ENCODE assay signal across 17 cellular contexts in genomic region chr12:124296916-124297351, GRCh38. TPM values are rescaled to one million over a fixed set of nuclear protein-coding genes. Genes with fewer than 3 reads are reported as not detected.
DNase-seq lines count a peak whose midpoint lies in the region; ATAC-seq and TF ChIP-seq lines count a peak whose summit lies in the region.
"Had no signal": no experiment of that assay in that cellular context is flagged by ENCODE, and none has a peak within 500 bp of the region (broad histone marks: within the 10 kb centered on the region; RNA-seq: fewer than 3 reads in every experiment).

No MANE protein-coding gene starts in this region.

- H3K36me3 Mint-ChIP-seq in endothelial cell (ENCODE audit: low read depth, unreplicated experiment): peaks cover 9% of the 10 kb centered on the region
- H3K36me3 Mint-ChIP-seq in activated CD4-positive, alpha-beta T cell treated with anti-CD3 and anti-CD28 coated beads, Interleukin-2, amount 10 ng/mL, durations not matched to agents 24 days and 14 days (ENCODE audit: low read depth): no peaks in the 10 kb centered on the region
- H3K36me3 Mint-ChIP-seq: activated naive CD8-positive, alpha-beta T cell treated with anti-CD3 and anti-CD28 coated beads, Interleukin-2, amount 10 ng/mL, durations not matched to agents 7 days and 5 days had no signal

- H3K4me1 ChIP-seq in Panc1 (ENCODE audit: control insufficient read depth, insufficient read depth, low read length) (no peaks in the 10 kb centered on the region; the same call in 1 of the 2 replicates), mucosa of stomach (ENCODE audit: control insufficient read depth, insufficient read depth, low read length) (peaks cover 61% of the 10 kb centered on the region), stomach (peaks cover 15 to 71% (median 27%) of the 10 kb centered on the region in 4 donors)

- peak overlapping the region; percentile 92 for H3K9ac ChIP-seq in mucosa of stomach (ENCODE audit: low read length)

- H3K4me1 Mint-ChIP-seq in endothelial cell (ENCODE audit: unreplicated experiment): peaks cover 22% of the 10 kb centered on the region
- no peaks in the 10 kb centered on the region for H3K4me1 Mint-ChIP-seq in activated CD4-positive, alpha-beta T cell treated with anti-CD3 and anti-CD28 coated beads, Interleukin-2, amount 10 ng/mL, durations not matched to agents 24 days and 14 days
- H3K4me1 Mint-ChIP-seq: activated naive CD8-positive, alpha-beta T cell treated with anti-CD3 and anti-CD28 coated beads, Interleukin-2, amount 10 ng/mL, durations not matched to agents 7 days and 5 days had no signal

- no peak overlapping the region for H3K27ac ChIP-seq in Panc1 (ENCODE audit: low read length)
- H3K27ac ChIP-seq in stomach: peak overlapping the region; percentile 48 to 84 (median 72)

- H3K27me3 ChIP-seq in Panc1 (ENCODE audit: control insufficient read depth, insufficient read depth, low read length) (peaks cover 5% of the 10 kb centered on the region; the same call in 1 of the 2 replicates), mucosa of stomach (ENCODE audit: control insufficient read depth, insufficient read depth, low read length) (peaks cover 12% of the 10 kb centered on the region), stomach (peaks cover 0 to 42% (median 8%) of the 10 kb centered on the region in 3 donors)

- H3K27me3 Mint-ChIP-seq in endothelial cell (ENCODE audit: unreplicated experiment): peaks cover 11% of the 10 kb centered on the region
- H3K27me3 Mint-ChIP-seq in activated CD4-positive, alpha-beta T cell treated with anti-CD3 and anti-CD28 coated beads, Interleukin-2, amount 10 ng/mL, durations not matched to agents 24 days and 14 days: peaks cover 25% of the 10 kb centered on the region

- H3K9me3 ChIP-seq in Panc1 (ENCODE audit: control insufficient read depth, insufficient read depth, low read depth, low read length) (no peaks in the 10 kb centered on the region), mucosa of stomach (ENCODE audit: control insufficient read depth, low read length) (no peaks in the 10 kb centered on the region), stomach (no peaks in the 10 kb centered on the region)
- H3K9me3 ChIP-seq: BE2C had no signal

- TF ChIP-seq EP300 in stomach (IDR thresholded peaks at IDR 0.05): no peak

- H3K4me3 Mint-ChIP-seq in endothelial cell (ENCODE audit: unreplicated experiment): peak overlapping the region; percentile 76
- H3K4me3 Mint-ChIP-seq in activated CD4-positive, alpha-beta T cell treated with anti-CD3 and anti-CD28 coated beads, Interleukin-2, amount 10 ng/mL, durations not matched to agents 24 days and 14 days: no peak overlapping the region
- H3K4me3 Mint-ChIP-seq: activated naive CD8-positive, alpha-beta T cell treated with anti-CD3 and anti-CD28 coated beads, Interleukin-2, amount 10 ng/mL, durations not matched to agents 7 days and 5 days; activated T-cell treated with anti-CD3 and anti-CD28 coated beads, Interleukin-2, amount 50 U/mL, for 72 hours had no signal

- TF ChIP-seq POLR2A in stomach (IDR thresholded peaks at IDR 0.05): no peak

- CTCF ChIA-PET in Panc1 (lab: Charles Lee): no interaction called here

- H3K4me3 ChIP-seq in Panc1 (ENCODE audit: low read depth in 2 of 2, low read length in 2 of 2): no peak overlapping the region
- peak overlapping the region; percentile 94 for H3K4me3 ChIP-seq in mucosa of stomach (ENCODE audit: low read length)
- peak overlapping the region; percentile 55 to 74 (median 58) for H3K4me3 ChIP-seq in stomach

- intact Hi-C loops in Panc1 (cut with micrococcal nuclease; ENCODE audit: unreplicated experiment) (no loop called here), stomach (cut with DNase I; ENCODE audit: low total_unique reads) (no loop called here)
- intact Hi-C loops in activated CD4-positive, alpha-beta T cell treated with anti-CD3 and anti-CD28 coated beads, Interleukin-2, amount 10 ng/mL, durations not matched to agents 24 days and 14 days (cut with micrococcal nuclease): no loop called here

- DNase-seq in Panc1 (ENCODE audit: low read depth, low spot score) (no peak), endothelial cell (ENCODE audit: low spot score) (no peak), stomach (no peak), NCI-H345 treated with DMSO at 0.1 percent for 48 hours (lab: John Stamatoyannopoulos, UW; ENCODE audit: unreplicated experiment) (no peak), CD1c-positive myeloid dendritic cell (ENCODE audit: extremely low spot score) (no peak)
- DNase-seq in activated CD4-positive, alpha-beta T cell treated with anti-CD3 and anti-CD28 coated beads, Interleukin-2, amount 10 ng/mL, durations not matched to agents 24 days and 14 days: no peak
- DNase-seq: activated CD4-positive, alpha-beta T cell treated with anti-CD3 and anti-CD28 coated beads, Interleukin-2, amount 50 U/mL, for 48 hours; activated naive CD8-positive, alpha-beta T cell treated with anti-CD3 and anti-CD28 coated beads, Interleukin-2, amount 10 ng/mL, durations not matched to agents 7 days and 5 days; activated T-cell treated with anti-CD3 and anti-CD28 coated beads, Interleukin-2, amount 50 U/mL, for 72 hours; BE2C; erythroblast; head of caudate nucleus; islet precursor cell; NCI-H187; NCI-H524 treated with DMSO at 0.1 percent for 48 hours had no signal

- TF ChIP-seq CTCF in Panc1 (IDR thresholded peaks at IDR 0.05) (no peak), endothelial cell (IDR thresholded peaks at IDR 0.05; ENCODE audit: unreplicated experiment) (no peak), stomach (IDR thresholded peaks at IDR 0.05) (no peak)

- in situ Hi-C loops in Panc1 (cut with HindIII; ENCODE audit: low pct_unique_long_range_greater_than_20kb, low sequenced_read_pairs): no loop called here

- H3K9me3 Mint-ChIP-seq in endothelial cell (ENCODE audit: unreplicated experiment): no peaks in the 10 kb centered on the region
- H3K9me3 Mint-ChIP-seq in activated CD4-positive, alpha-beta T cell treated with anti-CD3 and anti-CD28 coated beads, Interleukin-2, amount 10 ng/mL, durations not matched to agents 24 days and 14 days: no peaks in the 10 kb centered on the region
- H3K9me3 Mint-ChIP-seq: activated naive CD8-positive, alpha-beta T cell treated with anti-CD3 and anti-CD28 coated beads, Interleukin-2, amount 10 ng/mL, durations not matched to agents 7 days and 5 days; activated T-cell treated with anti-CD3 and anti-CD28 coated beads, Interleukin-2, amount 50 U/mL, for 72 hours had no signal

- H3K36me3 ChIP-seq in Panc1 (ENCODE audit: control insufficient read depth, insufficient read depth, low read length) (no peaks in the 10 kb centered on the region), mucosa of stomach (ENCODE audit: control insufficient read depth, insufficient read depth, low read length) (peaks cover 17% of the 10 kb centered on the region), stomach (peaks cover 0 to 9% (median 3%) of the 10 kb centered on the region in 4 donors)
- H3K36me3 ChIP-seq: BE2C had no signal

- WGBS in stomach, 5 donors: 25 to 38% (median 30%) methylated on average over 9 of the region's 9 CpGs

- no peak overlapping the region for H3K27ac Mint-ChIP-seq in endothelial cell (ENCODE audit: unreplicated experiment)
- no peak overlapping the region for H3K27ac Mint-ChIP-seq in activated CD4-positive, alpha-beta T cell treated with anti-CD3 and anti-CD28 coated beads, Interleukin-2, amount 10 ng/mL, durations not matched to agents 24 days and 14 days
- H3K27ac Mint-ChIP-seq: activated naive CD8-positive, alpha-beta T cell treated with anti-CD3 and anti-CD28 coated beads, Interleukin-2, amount 10 ng/mL, durations not matched to agents 7 days and 5 days; activated T-cell treated with anti-CD3 and anti-CD28 coated beads, Interleukin-2, amount 50 U/mL, for 72 hours had no signal

- POLR2A ChIA-PET in Panc1 (lab: Charles Lee): no interaction called here

- ATAC-seq in Panc1: 0 out of 2 replicates have a peak, but pooled peaks have one; percentile 7
- ATAC-seq: activated T-cell treated with anti-CD3 and anti-CD28 coated beads, Interleukin-2, amount 50 U/mL, for 72 hours had no signal

- BruUV-seq in Panc1 (replicated peaks; lab: Mats Ljungman, UMichigan): no TSS peak

RNA-seq across cellular contexts. Expression of gene RFLNA, which starts 2.0 kb away (rescaled TPM):
- total RNA-seq in Panc1 (2021; ENCODE audit: unreplicated experiment): 5.4 TPM
- polyA plus RNA-seq in Panc1 (2012; ENCODE audit: insufficient read length): 21.4 TPM
- 13.3 TPM for total RNA-seq in endothelial cell (ENCODE audit: unreplicated experiment)
- total RNA-seq in stomach: 100 to 1,000 TPM in 2 of 5 donors, 10 to 100 TPM in 3; 19.2 to 294 (median 78.6) TPM
- polyA plus RNA-seq in stomach: 100 to 1,000 TPM in 1 of 3 donors, 10 to 100 TPM in 2; 18.2 to 251 (median 73.1) TPM
- not detected in 2 replicates for total RNA-seq in activated CD4-positive, alpha-beta T cell treated with anti-CD3 and anti-CD28 coated beads, Interleukin-2, amount 10 ng/mL, durations not matched to agents 24 days and 14 days
- total RNA-seq: activated naive CD8-positive, alpha-beta T cell treated with anti-CD3 and anti-CD28 coated beads, Interleukin-2, amount 10 ng/mL, durations not matched to agents 7 days and 5 days; activated T-cell treated with anti-CD3 and anti-CD28 coated beads, Interleukin-2, amount 50 U/mL, for 72 hours; HT1080 had no signal

Comparison
In these comparisons a context has a peak if more than half of its experiments do, and no peak if none do; other contexts are left out.
1. H3K4me3 ChIP-seq: peak in mucosa of stomach (single experiment) and stomach (4 of 4); none in Panc1 (0 of 2).